In the genomic region with DNA sequence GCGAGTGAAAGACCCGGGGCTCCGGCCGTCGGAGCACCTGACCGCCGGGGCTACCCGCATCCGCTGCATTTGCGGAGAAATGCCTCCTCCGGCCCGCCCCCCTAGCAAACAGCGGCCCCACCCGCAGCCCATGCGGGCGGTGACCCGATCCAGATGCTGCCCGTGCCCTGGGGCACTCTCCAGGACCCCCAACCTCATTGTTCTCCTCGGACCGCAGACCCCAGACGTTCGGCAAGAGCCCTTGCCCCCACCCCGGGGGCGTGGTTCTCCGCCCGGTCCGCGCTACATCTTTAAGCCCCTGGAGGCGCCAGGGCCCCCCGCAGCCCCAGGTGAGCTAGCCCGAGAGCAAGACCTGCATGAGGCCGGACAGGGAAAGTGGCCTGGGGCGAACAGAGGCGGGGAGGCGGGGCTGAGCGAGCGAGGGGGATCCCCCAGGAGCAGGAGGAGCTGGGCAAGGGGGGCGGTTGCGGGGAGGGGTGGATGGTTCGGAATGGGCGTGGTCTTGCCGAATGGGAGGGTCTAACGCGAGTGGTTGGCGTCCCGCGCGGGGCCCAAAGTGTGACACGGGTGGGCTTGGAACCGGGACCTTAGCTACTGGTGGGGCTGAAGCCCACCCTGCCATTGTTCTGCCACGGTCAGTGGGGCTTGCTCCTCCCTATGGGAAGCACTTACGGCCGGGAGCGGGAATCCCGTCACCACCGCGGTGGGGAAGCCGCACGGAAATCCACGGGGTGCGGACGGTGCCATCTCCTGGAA, we compare ENCODE assay signal across 9 cellular contexts. TPM values are rescaled to one million over a fixed set of nuclear protein-coding genes. Genes with fewer than 3 reads are reported as not detected.
DNase-seq lines count a peak whose midpoint lies in the region; ATAC-seq and TF ChIP-seq lines count a peak whose summit lies in the region.
"Had no signal": no experiment of that assay in that cellular context is flagged by ENCODE, and none has a peak within 500 bp of the region (broad histone marks: within the 10 kb centered on the region; RNA-seq: fewer than 3 reads in every experiment).

No MANE protein-coding gene starts in this region.

- H3K4me1 Mint-ChIP-seq in activated naive CD8-positive, alpha-beta T cell (ENCODE audit: low read depth): peaks cover 46% of the 10 kb centered on the region
- H3K4me1 Mint-ChIP-seq in stimulated activated naive CD8-positive, alpha-beta T cell treated with anti-CD3 and anti-CD28 coated beads, Interleukin-15, amount 100 ng/mL, for 72 hours: peaks cover 78% of the 10 kb centered on the region

- H3K4me3 ChIP-seq in lower lobe of right lung: peak overlapping the region; percentile 36

- H3K27me3 Mint-ChIP-seq in activated naive CD8-positive, alpha-beta T cell: peaks cover 5% of the 10 kb centered on the region
- H3K27me3 Mint-ChIP-seq in stimulated activated naive CD8-positive, alpha-beta T cell treated with anti-CD3 and anti-CD28 coated beads, Interleukin-15, amount 100 ng/mL, for 72 hours: peaks cover 60% of the 10 kb centered on the region

- H3K27me3 ChIP-seq in lower lobe of right lung (ENCODE audit: low read depth): peaks cover 66% of the 10 kb centered on the region

- H3K27ac Mint-ChIP-seq in activated naive CD8-positive, alpha-beta T cell: no peak overlapping the region
- H3K27ac Mint-ChIP-seq in stimulated activated naive CD8-positive, alpha-beta T cell treated with anti-CD3 and anti-CD28 coated beads, Interleukin-15, amount 100 ng/mL, for 72 hours: peak overlapping the region in 1 of 2 donors; percentile 91

- H3K4me1 ChIP-seq in lower lobe of right lung: peaks cover 19% of the 10 kb centered on the region

- peak; percentile 6 to 9 for ATAC-seq in lower lobe of right lung
- peak; percentile 8 for ATAC-seq in stimulated activated naive CD8-positive, alpha-beta T cell treated with anti-CD3 and anti-CD28 coated beads, Interleukin-15, amount 100 ng/mL, for 72 hours

- peak; percentile 51 for DNase-seq in DMS53 (lab: John Stamatoyannopoulos, UW)
- DNase-seq in DMS53 treated with DMSO at 0.1 percent for 48 hours (lab: John Stamatoyannopoulos, UW; ENCODE audit: unreplicated experiment): no peak
- no peak for DNase-seq in lower lobe of right lung
- DNase-seq in stimulated activated naive CD8-positive, alpha-beta T cell treated with anti-CD3 and anti-CD28 coated beads, Interleukin-15, amount 100 ng/mL, for 72 hours: peak in 1 of 2 donors; percentile 35
- DNase-seq in NCI-H187 (lab: John Stamatoyannopoulos, UW): no peak
- DNase-seq in kidney tubule cell (ENCODE audit: low spot score): no peak
- no peak for DNase-seq in RWPE1 (ENCODE audit: low spot score)

- intact Hi-C loops in lower lobe of right lung (cut with DNase I): no loop called here

- POLR2A ChIA-PET in RWPE1 (lab: Yijun Ruan, JAX; ENCODE audit: low non-redundant PET): no interaction called here

- H3K4me3 Mint-ChIP-seq in activated naive CD8-positive, alpha-beta T cell: peak overlapping the region; percentile 80
- peak overlapping the region; percentile 77 to 92 for H3K4me3 Mint-ChIP-seq in stimulated activated naive CD8-positive, alpha-beta T cell treated with anti-CD3 and anti-CD28 coated beads, Interleukin-15, amount 100 ng/mL, for 72 hours

- no peaks in the 10 kb centered on the region for H3K36me3 Mint-ChIP-seq in activated naive CD8-positive, alpha-beta T cell

- H3K36me3 ChIP-seq in lower lobe of right lung: no peaks in the 10 kb centered on the region

- H3K9me3 Mint-ChIP-seq in activated naive CD8-positive, alpha-beta T cell (ENCODE audit: low read depth): no peaks in the 10 kb centered on the region
- H3K9me3 Mint-ChIP-seq in stimulated activated naive CD8-positive, alpha-beta T cell treated with anti-CD3 and anti-CD28 coated beads, Interleukin-15, amount 100 ng/mL, for 72 hours: no peaks in the 10 kb centered on the region

- CTCF ChIA-PET in RWPE1 (lab: Yijun Ruan, JAX): interaction anchor here (0.6 kb wide), 1 partner anchor 11 kb away, joined by 3 read pairs; no protein-coding TSS in a partner anchor

- TF ChIP-seq CTCF in lower lobe of right lung (IDR thresholded peaks at IDR 0.05) (no peak), RWPE1 (conservative IDR thresholded peaks at IDR 0.05; ENCODE audit: low read depth) (no peak)

- no peak overlapping the region for H3K27ac ChIP-seq in lower lobe of right lung
- no peak overlapping the region for H3K27ac ChIP-seq in RWPE1
- H3K27ac ChIP-seq: 22Rv1 had no signal

- H3K9me3 ChIP-seq in lower lobe of right lung: no peaks in the 10 kb centered on the region

RNA-seq across cellular contexts. Expression of gene CRYBG2, which starts 6.3 kb away (rescaled TPM):
- 2.1 TPM for total RNA-seq in lower lobe of right lung

RNA-seq across cellular contexts. Expression of gene ZNF683, which starts 12.3 kb away (rescaled TPM):
- total RNA-seq in lower lobe of right lung: 1.2 TPM

RNA-seq across cellular contexts. Expression of gene CD52, which starts 42.5 kb away (rescaled TPM):
- total RNA-seq in lower lobe of right lung: 541 TPM

RNA-seq across cellular contexts. Expression of gene LIN28A, which starts 50.4 kb away (rescaled TPM):
- total RNA-seq in lower lobe of right lung: not detected

RNA-seq across cellular contexts. Expression of gene UBXN11, which starts 53.8 kb away (rescaled TPM):
- total RNA-seq in lower lobe of right lung: 65.1 TPM
